Comparison of ENCODE assay signal across 8 cellular contexts in the genomic region with DNA sequence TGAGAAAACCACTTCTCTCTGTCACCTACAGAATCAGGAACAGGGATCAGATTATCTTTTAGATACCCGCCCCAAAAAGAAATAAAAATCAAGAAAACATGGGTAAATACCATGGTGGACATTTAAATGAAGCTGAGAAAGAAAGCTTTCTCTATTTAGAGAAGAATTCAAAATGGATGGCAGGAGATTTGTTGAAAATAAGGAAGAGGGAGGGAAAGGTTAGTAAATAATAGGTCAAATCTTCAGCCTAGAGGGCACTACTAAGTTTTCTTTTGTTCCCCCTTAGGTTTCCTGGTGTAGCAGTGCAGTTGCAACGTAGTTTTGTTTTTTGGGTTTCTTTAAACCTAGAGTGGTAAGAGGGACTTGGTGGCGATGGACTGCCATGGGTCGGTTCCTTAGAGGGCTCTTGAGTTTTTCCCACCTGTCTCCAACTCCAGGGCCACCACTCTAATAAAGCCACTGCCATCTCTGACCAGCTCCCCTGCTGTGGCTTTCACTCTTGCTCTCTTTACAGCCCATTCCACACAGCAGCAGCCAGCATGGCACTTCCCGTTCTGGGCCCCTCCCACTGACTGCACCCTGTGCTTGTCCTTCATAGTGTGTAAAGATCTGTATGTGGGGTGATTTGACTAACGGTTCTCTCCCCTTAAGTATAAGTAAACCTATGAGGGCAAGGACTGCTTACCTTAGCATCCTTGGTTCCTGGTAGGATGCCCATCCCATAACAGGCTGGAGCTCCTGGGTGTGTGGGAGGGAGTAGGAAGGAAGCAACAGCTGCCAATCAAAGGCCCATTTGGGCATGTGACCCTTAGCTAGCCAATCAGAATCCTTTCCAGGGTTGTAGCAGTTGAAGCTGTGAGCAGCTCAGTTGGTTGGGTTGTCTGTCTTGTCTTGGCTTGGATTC.
A peak's percentile ranks its signal among the peaks of the same experiment; 100 is the strongest.
DNase-seq lines count a peak whose midpoint lies in the region; ATAC-seq and TF ChIP-seq lines count a peak whose summit lies in the region.

No MANE protein-coding gene starts in this region.

- no peaks in the 10 kb centered on the region for H3K27me3 ChIP-seq in Peyer's patch

- ATAC-seq in GM19324 (IDR thresholded peaks at IDR 0.05; ENCODE audit: low FRiP score, unreplicated experiment) (peak; percentile 86), HG03097 (IDR thresholded peaks at IDR 0.05; ENCODE audit: low FRiP score, unreplicated experiment) (peak; percentile 64)
- peak; percentile 63 for ATAC-seq in central memory CD8-positive, alpha-beta T cell (replicated peaks; ENCODE audit: extremely low read depth, poor library complexity, severe bottlenecking)

- peak; percentile 93 for DNase-seq in CMK (ENCODE audit: low read depth)
- DNase-seq in Peyer's patch = peak; percentile 53 to 86 (median 86)
- no peak for DNase-seq in central memory CD8-positive, alpha-beta T cell (ENCODE audit: low spot score in 2 of 2)
- peak; percentile 72 for DNase-seq in pons (ENCODE audit: low spot score)
- no peak for DNase-seq in LoVo (ENCODE audit: low spot score)
- DNase-seq in NCI-H1092 treated with DMSO at 0.1 percent for 48 hours (lab: John Stamatoyannopoulos, UW) = no peak

- no peak for TF ChIP-seq POLR2A in Peyer's patch (IDR thresholded peaks at IDR 0.05)

- peak overlapping the region in 3 of 4 donors; percentile 14 to 28 (median 20) for H3K4me3 ChIP-seq in Peyer's patch

- H3K27ac Mint-ChIP-seq in central memory CD8-positive, alpha-beta T cell (ENCODE audit: low read depth) = no peak overlapping the region

- H3K4me1 Mint-ChIP-seq in central memory CD8-positive, alpha-beta T cell = peaks cover 6% of the 10 kb centered on the region

- no peak for TF ChIP-seq CTCF in Peyer's patch (IDR thresholded peaks at IDR 0.05)

- peak overlapping the region; percentile 51 for H3K4me3 Mint-ChIP-seq in central memory CD8-positive, alpha-beta T cell

- H3K27me3 Mint-ChIP-seq in central memory CD8-positive, alpha-beta T cell = peaks cover 7% of the 10 kb centered on the region

- peaks cover 0 to 8% (median 2%) of the 10 kb centered on the region in 4 donors for H3K4me1 ChIP-seq in Peyer's patch

- H3K9me3 ChIP-seq in Peyer's patch = no peaks in the 10 kb centered on the region

- H3K36me3 ChIP-seq in Peyer's patch = no peaks in the 10 kb centered on the region

- peak overlapping the region; percentile 28 to 73 (median 50) for H3K27ac ChIP-seq in Peyer's patch

- no peaks in the 10 kb centered on the region for H3K36me3 Mint-ChIP-seq in central memory CD8-positive, alpha-beta T cell (ENCODE audit: insufficient read depth)

- H3K9me3 Mint-ChIP-seq in central memory CD8-positive, alpha-beta T cell = no peaks in the 10 kb centered on the region

Comparison
In these comparisons a context has a peak if more than half of its experiments do, and no peak if none do; other contexts are left out.
1. DNase-seq: peak in CMK (single experiment), Peyer's patch (3 of 3) and pons (single experiment); none in central memory CD8-positive, alpha-beta T cell (0 of 2), LoVo (single experiment) and NCI-H1092 treated with DMSO at 0.1 percent for 48 hours (single experiment).
2. Peak in every context shown above with its lines, with median percentiles within 50 percentile points of each other: ATAC-seq.